In the genomic region with DNA sequence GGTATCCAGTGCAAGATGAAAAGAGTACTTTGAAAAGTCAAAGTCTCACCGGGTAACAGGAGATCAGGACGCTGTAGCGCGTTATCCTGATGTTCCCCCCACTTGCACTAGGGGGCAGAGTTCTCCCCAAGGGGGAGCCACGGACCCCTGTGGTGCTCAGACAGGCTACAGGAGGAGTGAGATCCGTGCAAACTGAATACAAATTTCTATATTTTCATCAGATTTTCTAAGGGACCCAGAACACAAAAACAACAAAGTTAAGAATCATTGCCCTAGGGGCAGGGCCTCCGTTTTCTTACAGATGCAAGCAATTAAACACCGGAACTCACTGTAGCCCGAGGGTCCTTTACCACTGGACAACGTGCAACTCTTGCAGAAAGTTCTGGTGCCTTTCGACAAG, we compare ENCODE assay signal across 1 cellular context.
TF ChIP-seq lines count a peak whose summit lies in the region.

No MANE protein-coding gene starts in this region.

TF ChIP-seq in HepG2, 621 proteins besides CTCF, POLR2A, EP300 and RAD21 (continued from another document):
- TF ChIP-seq CREB3 (CRISPR knock-in tag; IDR thresholded peaks at IDR 0.05) (no peak), ZBTB7B (CRISPR knock-in tag; IDR thresholded peaks at IDR 0.05) (peak; percentile 42; the same call in 1 of the 2 replicates)
